1 cellular context compared by ENCODE assay signal in genomic region chr6:33420493-33421343, GRCh38.
TF ChIP-seq lines count a peak whose summit lies in the region.

No MANE protein-coding gene starts in this region.

TF ChIP-seq in GM23338, 12 proteins besides CTCF, POLR2A, EP300 and RAD21 (continued from another document):
- TF ChIP-seq, protein P1, sequence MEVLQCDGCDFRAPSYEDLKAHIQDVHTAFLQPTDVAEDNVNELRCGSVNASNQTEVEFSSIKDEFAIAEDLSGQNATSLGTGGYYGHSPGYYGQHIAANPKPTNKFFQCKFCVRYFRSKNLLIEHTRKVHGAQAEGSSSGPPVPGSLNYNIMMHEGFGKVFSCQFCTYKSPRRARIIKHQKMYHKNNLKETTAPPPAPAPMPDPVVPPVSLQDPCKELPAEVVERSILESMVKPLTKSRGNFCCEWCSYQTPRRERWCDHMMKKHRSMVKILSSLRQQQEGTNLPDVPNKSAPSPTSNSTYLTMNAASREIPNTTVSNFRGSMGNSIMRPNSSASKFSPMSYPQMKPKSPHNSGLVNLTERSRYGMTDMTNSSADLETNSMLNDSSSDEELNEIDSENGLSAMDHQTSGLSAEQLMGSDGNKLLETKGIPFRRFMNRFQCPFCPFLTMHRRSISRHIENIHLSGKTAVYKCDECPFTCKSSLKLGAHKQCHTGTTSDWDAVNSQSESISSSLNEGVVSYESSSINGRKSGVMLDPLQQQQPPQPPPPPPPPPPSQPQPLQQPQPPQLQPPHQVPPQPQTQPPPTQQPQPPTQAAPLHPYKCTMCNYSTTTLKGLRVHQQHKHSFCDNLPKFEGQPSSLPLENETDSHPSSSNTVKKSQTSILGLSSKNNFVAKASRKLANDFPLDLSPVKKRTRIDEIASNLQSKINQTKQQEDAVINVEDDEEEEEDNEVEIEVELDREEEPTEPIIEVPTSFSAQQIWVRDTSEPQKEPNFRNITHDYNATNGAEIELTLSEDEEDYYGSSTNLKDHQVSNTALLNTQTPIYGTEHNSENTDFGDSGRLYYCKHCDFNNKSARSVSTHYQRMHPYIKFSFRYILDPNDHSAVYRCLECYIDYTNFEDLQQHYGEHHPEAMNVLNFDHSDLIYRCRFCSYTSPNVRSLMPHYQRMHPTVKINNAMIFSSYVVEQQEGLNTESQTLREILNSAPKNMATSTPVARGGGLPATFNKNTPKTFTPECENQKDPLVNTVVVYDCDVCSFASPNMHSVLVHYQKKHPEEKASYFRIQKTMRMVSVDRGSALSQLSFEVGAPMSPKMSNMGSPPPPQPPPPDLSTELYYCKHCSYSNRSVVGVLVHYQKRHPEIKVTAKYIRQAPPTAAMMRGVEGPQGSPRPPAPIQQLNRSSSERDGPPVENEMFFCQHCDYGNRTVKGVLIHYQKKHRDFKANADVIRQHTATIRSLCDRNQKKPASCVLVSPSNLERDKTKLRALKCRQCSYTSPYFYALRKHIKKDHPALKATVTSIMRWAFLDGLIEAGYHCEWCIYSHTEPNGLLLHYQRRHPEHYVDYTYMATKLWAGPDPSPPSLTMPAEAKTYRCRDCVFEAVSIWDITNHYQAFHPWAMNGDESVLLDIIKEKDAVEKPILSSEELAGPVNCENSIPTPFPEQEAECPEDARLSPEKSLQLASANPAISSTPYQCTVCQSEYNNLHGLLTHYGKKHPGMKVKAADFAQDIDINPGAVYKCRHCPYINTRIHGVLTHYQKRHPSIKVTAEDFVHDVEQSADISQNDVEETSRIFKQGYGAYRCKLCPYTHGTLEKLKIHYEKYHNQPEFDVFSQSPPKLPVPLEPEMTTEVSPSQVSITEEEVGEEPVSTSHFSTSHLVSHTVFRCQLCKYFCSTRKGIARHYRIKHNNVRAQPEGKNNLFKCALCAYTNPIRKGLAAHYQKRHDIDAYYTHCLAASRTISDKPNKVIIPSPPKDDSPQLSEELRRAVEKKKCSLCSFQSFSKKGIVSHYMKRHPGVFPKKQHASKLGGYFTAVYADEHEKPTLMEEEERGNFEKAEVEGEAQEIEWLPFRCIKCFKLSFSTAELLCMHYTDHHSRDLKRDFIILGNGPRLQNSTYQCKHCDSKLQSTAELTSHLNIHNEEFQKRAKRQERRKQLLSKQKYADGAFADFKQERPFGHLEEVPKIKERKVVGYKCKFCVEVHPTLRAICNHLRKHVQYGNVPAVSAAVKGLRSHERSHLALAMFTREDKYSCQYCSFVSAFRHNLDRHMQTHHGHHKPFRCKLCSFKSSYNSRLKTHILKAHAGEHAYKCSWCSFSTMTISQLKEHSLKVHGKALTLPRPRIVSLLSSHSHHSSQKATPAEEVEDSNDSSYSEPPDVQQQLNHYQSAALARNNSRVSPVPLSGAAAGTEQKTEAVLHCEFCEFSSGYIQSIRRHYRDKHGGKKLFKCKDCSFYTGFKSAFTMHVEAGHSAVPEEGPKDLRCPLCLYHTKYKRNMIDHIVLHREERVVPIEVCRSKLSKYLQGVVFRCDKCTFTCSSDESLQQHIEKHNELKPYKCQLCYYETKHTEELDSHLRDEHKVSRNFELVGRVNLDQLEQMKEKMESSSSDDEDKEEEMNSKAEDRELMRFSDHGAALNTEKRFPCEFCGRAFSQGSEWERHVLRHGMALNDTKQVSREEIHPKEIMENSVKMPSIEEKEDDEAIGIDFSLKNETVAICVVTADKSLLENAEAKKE (CRISPR knock-in tag; IDR thresholded peaks at IDR 0.05), result no peak
